ENCODE assay signal across 26 cellular contexts in genomic region chr17:80247561-80247960, GRCh38.
"Had no signal": no experiment of that assay in that cellular context is flagged by ENCODE, and none has a peak within 500 bp of the region (broad histone marks: within the 10 kb centered on the region; RNA-seq: fewer than 3 reads in every experiment).

No MANE protein-coding gene starts in this region.

- H3K27me3 Mint-ChIP-seq: effector memory CD8-positive, alpha-beta T cell; naive thymus-derived CD4-positive, alpha-beta T cell; stimulated activated memory B cell treated with anti-CD40 and anti-IgM and Interleukin-4, amounts not matched to agents 10 μg/mL and 1 μg/mL and 100 μg/mL, for 72 hours; type B pancreatic cell had no signal

- H3K4me1 ChIP-seq: esophagus squamous epithelium, neural progenitor cell, prostate gland, right atrium auricular region, sigmoid colon, testis, tibial artery had no signal

- DNase-seq: cortex of kidney; effector memory CD8-positive, alpha-beta T cell; erythroblast; esophagus squamous epithelium; foreskin melanocyte; glutamatergic neuron; hypothalamus; immature natural killer cell; islet precursor cell; kidney glomerular epithelial cell; mesenchymal stem cell; naive thymus-derived CD4-positive, alpha-beta T cell; nucleus accumbens; sigmoid colon; stimulated activated CD4-positive, alpha-beta T cell treated with anti-CD3 and anti-CD28 coated beads, Interleukin-4, amount 100 ng/mL, for 4 hours; stimulated activated naive CD8-positive, alpha-beta T cell treated with anti-CD3 and anti-CD28 coated beads, Interleukin-15, Interleukin-2, amounts not matched to agents 100 U/mL and 50 U/mL, for 24 hours; substantia nigra; testis had no signal

- H3K9me3 ChIP-seq: esophagus squamous epithelium, prostate gland, right atrium auricular region, sigmoid colon, testis, tibial artery had no signal

- H3K27me3 ChIP-seq: esophagus squamous epithelium, neural progenitor cell, right atrium auricular region, sigmoid colon, testis, tibial artery had no signal

- H3K27ac ChIP-seq: esophagus squamous epithelium, neural progenitor cell, prostate gland, right atrium auricular region, sigmoid colon, testis, tibial artery had no signal

- ATAC-seq: effector memory CD8-positive, alpha-beta T cell; naive thymus-derived CD4-positive, alpha-beta T cell; stimulated activated memory B cell treated with anti-CD40 and anti-IgM and Interleukin-4, amounts not matched to agents 10 μg/mL and 1 μg/mL and 100 μg/mL, for 72 hours; stimulated activated naive CD8-positive, alpha-beta T cell treated with anti-CD3 and anti-CD28 coated beads, Interleukin-15, Interleukin-2, amounts not matched to agents 100 U/mL and 50 U/mL, for 24 hours had no signal

- H3K4me1 Mint-ChIP-seq: immature natural killer cell; mesothelial cell of epicardium; nephron; neural progenitor cell; stimulated activated memory B cell treated with anti-CD40 and anti-IgM and Interleukin-4, amounts not matched to agents 10 μg/mL and 1 μg/mL and 100 μg/mL, for 72 hours had no signal

- H3K27ac Mint-ChIP-seq: effector memory CD8-positive, alpha-beta T cell; immature natural killer cell; mesothelial cell of epicardium; naive thymus-derived CD4-positive, alpha-beta T cell; nephron; neural progenitor cell; stimulated activated memory B cell treated with anti-CD40 and anti-IgM and Interleukin-4, amounts not matched to agents 10 μg/mL and 1 μg/mL and 100 μg/mL, for 72 hours; type B pancreatic cell had no signal

- H3K4me3 ChIP-seq: esophagus squamous epithelium, neural progenitor cell, prostate gland, right atrium auricular region, sigmoid colon, testis, tibial artery had no signal

- H3K36me3 ChIP-seq: neural progenitor cell had no signal

- H3K9me3 Mint-ChIP-seq: effector memory CD8-positive, alpha-beta T cell; immature natural killer cell; mesothelial cell of epicardium; naive thymus-derived CD4-positive, alpha-beta T cell; nephron; neural progenitor cell; stimulated activated memory B cell treated with anti-CD40 and anti-IgM and Interleukin-4, amounts not matched to agents 10 μg/mL and 1 μg/mL and 100 μg/mL, for 72 hours; type B pancreatic cell had no signal

- H3K4me3 Mint-ChIP-seq: effector memory CD8-positive, alpha-beta T cell; immature natural killer cell; mesothelial cell of epicardium; naive thymus-derived CD4-positive, alpha-beta T cell; nephron; neural progenitor cell; stimulated activated memory B cell treated with anti-CD40 and anti-IgM and Interleukin-4, amounts not matched to agents 10 μg/mL and 1 μg/mL and 100 μg/mL, for 72 hours; type B pancreatic cell had no signal
